1 cellular context compared by ENCODE assay signal in the genomic region with DNA sequence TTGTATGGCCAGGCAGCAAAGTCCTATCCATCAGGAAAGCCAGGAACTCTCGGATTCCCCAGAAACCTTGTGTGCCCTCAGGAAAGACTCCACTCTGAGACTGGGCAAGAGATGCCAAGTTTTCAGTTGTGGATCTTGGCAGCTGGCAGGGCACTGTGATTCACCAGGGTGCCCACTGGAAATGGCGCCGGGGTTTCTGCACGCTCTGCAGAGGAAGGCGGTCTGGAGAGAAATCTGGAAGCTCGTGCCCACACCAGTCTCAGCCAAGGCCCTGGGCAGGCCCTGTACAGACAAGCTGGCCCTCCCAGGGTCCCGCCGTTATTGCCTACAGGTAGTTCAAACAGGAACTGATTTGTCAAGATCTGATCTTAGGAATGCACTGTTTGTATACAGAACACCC.
TF ChIP-seq lines count a peak whose summit lies in the region.

No MANE protein-coding gene starts in this region.

TF ChIP-seq in GM23338, 12 proteins besides CTCF, POLR2A, EP300 and RAD21 (continued from another document):
- TF ChIP-seq, protein P1, sequence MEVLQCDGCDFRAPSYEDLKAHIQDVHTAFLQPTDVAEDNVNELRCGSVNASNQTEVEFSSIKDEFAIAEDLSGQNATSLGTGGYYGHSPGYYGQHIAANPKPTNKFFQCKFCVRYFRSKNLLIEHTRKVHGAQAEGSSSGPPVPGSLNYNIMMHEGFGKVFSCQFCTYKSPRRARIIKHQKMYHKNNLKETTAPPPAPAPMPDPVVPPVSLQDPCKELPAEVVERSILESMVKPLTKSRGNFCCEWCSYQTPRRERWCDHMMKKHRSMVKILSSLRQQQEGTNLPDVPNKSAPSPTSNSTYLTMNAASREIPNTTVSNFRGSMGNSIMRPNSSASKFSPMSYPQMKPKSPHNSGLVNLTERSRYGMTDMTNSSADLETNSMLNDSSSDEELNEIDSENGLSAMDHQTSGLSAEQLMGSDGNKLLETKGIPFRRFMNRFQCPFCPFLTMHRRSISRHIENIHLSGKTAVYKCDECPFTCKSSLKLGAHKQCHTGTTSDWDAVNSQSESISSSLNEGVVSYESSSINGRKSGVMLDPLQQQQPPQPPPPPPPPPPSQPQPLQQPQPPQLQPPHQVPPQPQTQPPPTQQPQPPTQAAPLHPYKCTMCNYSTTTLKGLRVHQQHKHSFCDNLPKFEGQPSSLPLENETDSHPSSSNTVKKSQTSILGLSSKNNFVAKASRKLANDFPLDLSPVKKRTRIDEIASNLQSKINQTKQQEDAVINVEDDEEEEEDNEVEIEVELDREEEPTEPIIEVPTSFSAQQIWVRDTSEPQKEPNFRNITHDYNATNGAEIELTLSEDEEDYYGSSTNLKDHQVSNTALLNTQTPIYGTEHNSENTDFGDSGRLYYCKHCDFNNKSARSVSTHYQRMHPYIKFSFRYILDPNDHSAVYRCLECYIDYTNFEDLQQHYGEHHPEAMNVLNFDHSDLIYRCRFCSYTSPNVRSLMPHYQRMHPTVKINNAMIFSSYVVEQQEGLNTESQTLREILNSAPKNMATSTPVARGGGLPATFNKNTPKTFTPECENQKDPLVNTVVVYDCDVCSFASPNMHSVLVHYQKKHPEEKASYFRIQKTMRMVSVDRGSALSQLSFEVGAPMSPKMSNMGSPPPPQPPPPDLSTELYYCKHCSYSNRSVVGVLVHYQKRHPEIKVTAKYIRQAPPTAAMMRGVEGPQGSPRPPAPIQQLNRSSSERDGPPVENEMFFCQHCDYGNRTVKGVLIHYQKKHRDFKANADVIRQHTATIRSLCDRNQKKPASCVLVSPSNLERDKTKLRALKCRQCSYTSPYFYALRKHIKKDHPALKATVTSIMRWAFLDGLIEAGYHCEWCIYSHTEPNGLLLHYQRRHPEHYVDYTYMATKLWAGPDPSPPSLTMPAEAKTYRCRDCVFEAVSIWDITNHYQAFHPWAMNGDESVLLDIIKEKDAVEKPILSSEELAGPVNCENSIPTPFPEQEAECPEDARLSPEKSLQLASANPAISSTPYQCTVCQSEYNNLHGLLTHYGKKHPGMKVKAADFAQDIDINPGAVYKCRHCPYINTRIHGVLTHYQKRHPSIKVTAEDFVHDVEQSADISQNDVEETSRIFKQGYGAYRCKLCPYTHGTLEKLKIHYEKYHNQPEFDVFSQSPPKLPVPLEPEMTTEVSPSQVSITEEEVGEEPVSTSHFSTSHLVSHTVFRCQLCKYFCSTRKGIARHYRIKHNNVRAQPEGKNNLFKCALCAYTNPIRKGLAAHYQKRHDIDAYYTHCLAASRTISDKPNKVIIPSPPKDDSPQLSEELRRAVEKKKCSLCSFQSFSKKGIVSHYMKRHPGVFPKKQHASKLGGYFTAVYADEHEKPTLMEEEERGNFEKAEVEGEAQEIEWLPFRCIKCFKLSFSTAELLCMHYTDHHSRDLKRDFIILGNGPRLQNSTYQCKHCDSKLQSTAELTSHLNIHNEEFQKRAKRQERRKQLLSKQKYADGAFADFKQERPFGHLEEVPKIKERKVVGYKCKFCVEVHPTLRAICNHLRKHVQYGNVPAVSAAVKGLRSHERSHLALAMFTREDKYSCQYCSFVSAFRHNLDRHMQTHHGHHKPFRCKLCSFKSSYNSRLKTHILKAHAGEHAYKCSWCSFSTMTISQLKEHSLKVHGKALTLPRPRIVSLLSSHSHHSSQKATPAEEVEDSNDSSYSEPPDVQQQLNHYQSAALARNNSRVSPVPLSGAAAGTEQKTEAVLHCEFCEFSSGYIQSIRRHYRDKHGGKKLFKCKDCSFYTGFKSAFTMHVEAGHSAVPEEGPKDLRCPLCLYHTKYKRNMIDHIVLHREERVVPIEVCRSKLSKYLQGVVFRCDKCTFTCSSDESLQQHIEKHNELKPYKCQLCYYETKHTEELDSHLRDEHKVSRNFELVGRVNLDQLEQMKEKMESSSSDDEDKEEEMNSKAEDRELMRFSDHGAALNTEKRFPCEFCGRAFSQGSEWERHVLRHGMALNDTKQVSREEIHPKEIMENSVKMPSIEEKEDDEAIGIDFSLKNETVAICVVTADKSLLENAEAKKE (CRISPR knock-in tag; IDR thresholded peaks at IDR 0.05) = no peak
